In genomic region chr7:100122067-100122466, GRCh38 we compare ENCODE assay signal across 11 cellular contexts. TPM values are rescaled to one million over a fixed set of nuclear protein-coding genes. Genes with fewer than 3 reads are reported as not detected.
DNase-seq lines count a peak whose midpoint lies in the region; TF ChIP-seq lines count a peak whose summit lies in the region.
"Had no signal": no experiment of that assay in that cellular context is flagged by ENCODE, and none has a peak within 500 bp of the region (broad histone marks: within the 10 kb centered on the region; RNA-seq: fewer than 3 reads in every experiment).

No MANE protein-coding gene starts in this region.

- TF ChIP-seq CTCF in brain (conservative IDR thresholded peaks at IDR 0.05), result no peak

- DNase-seq in DMS53 (lab: John Stamatoyannopoulos, UW), result peak; percentile 100
- peak; percentile 91 to 98 for DNase-seq in NCI-H2081 (lab: John Stamatoyannopoulos, UW)
- no peak for DNase-seq in Kasumi-1 (lab: John Stamatoyannopoulos, UW)
- DNase-seq in NCI-H82 (lab: John Stamatoyannopoulos, UW), result no peak
- DNase-seq in SKM-1 (lab: John Stamatoyannopoulos, UW; ENCODE audit: unreplicated experiment), result no peak
- DNase-seq: gastrocnemius medialis, kidney glomerular epithelial cell, natural killer cell, T1000, uterus had no signal

- peaks cover 0 to 3% (median 0%) of the 10 kb centered on the region in 5 experiments for H3K9me3 Mint-ChIP-seq in brain
- H3K9me3 Mint-ChIP-seq: natural killer cell had no signal

- H3K27ac Mint-ChIP-seq in brain, result peak overlapping the region in 3 of 5 experiments; percentile 22 to 68 (median 33)

- H3K27me3 Mint-ChIP-seq in brain, result peaks cover 24% of the 10 kb centered on the region

- peak overlapping the region in 4 of 5 experiments; percentile 43 to 65 (median 52) for H3K4me3 Mint-ChIP-seq in brain

- H3K4me1 Mint-ChIP-seq in brain, result peaks cover 51% of the 10 kb centered on the region

- H3K36me3 Mint-ChIP-seq in brain, result peaks cover 13% of the 10 kb centered on the region
- H3K36me3 Mint-ChIP-seq: natural killer cell had no signal

RNA-seq across cellular contexts. Expression of gene CNPY4, which starts 2.6 kb away (rescaled TPM):
- polyA plus RNA-seq in brain (ENCODE audit: insufficient read depth, low read depth, low replicate concordance), result 19.5 TPM

RNA-seq across cellular contexts. Expression of gene TAF6, which starts 2.9 kb away (rescaled TPM):
- 124 TPM for polyA plus RNA-seq in brain (ENCODE audit: insufficient read depth, low read depth, low replicate concordance)

RNA-seq across cellular contexts. Expression of gene MBLAC1, which starts 4.7 kb away (rescaled TPM):
- polyA plus RNA-seq in brain (ENCODE audit: insufficient read depth, low read depth, low replicate concordance), result 4.7 TPM

RNA-seq across cellular contexts. Expression of gene AP4M1, which starts 20.6 kb away (rescaled TPM):
- 27.2 TPM for polyA plus RNA-seq in brain (ENCODE audit: insufficient read depth, low read depth, low replicate concordance)

RNA-seq across cellular contexts. Expression of gene MCM7, which starts 20.9 kb away (rescaled TPM):
- 233 TPM for polyA plus RNA-seq in brain (ENCODE audit: insufficient read depth, low read depth, low replicate concordance)

Comparison
In these comparisons a context has a peak if more than half of its experiments do, and no peak if none do; other contexts are left out.
1. DNase-seq: peak in DMS53 (single experiment) and NCI-H2081 (2 of 2); none in Kasumi-1 (0 of 2), NCI-H82 (single experiment) and SKM-1 (single experiment).